In genomic region chr6:160398674-160399271, GRCh38 we compare ENCODE assay signal across 8 cellular contexts. TPM values are rescaled to one million over a fixed set of nuclear protein-coding genes. Genes with fewer than 3 reads are reported as not detected.
DNase-seq lines count a peak whose midpoint lies in the region; ATAC-seq and TF ChIP-seq lines count a peak whose summit lies in the region.

No MANE protein-coding gene starts in this region.

- no peak for TF ChIP-seq EP300 in esophagus muscularis mucosa (IDR thresholded peaks at IDR 0.05)

- H3K9me3 ChIP-seq in GM23248 (ENCODE audit: low read depth) (no peaks in the 10 kb centered on the region), esophagus muscularis mucosa (no peaks in the 10 kb centered on the region)
- no peaks in the 10 kb centered on the region for H3K9me3 ChIP-seq in effector memory CD4-positive, alpha-beta T cell (ENCODE audit: control insufficient read depth, low read length)

- H4K20me1 ChIP-seq in GM23248 (ENCODE audit: insufficient read depth) = no peaks in the 10 kb centered on the region

- no peak overlapping the region for H3K27ac ChIP-seq in GM23248
- no peak overlapping the region for H3K27ac ChIP-seq in effector memory CD4-positive, alpha-beta T cell (ENCODE audit: insufficient read depth, low read length, poor library complexity, severe bottlenecking)
- no peak overlapping the region for H3K27ac ChIP-seq in esophagus muscularis mucosa (replicated peaks in 1 of 4)

- intact Hi-C loops in esophagus muscularis mucosa (cut with DNase I) = no loop called here

- H3K9me2 ChIP-seq in GM23248 (ENCODE audit: insufficient read depth) = no peaks in the 10 kb centered on the region

- no peaks in the 10 kb centered on the region for H3F3A ChIP-seq in GM23248 (ENCODE audit: insufficient read depth)

- 46 to 52% methylated on average over 3 of the region's 3 CpGs for WGBS in GM23248 (ENCODE audit: low coverage in 1 of 2, low lambda C conversion rate in 2 of 2, missing lambda C conversion rate in 2 of 2), 2 experiments
- WGBS in esophagus muscularis mucosa = 86% methylated on average over 3 of the region's 3 CpGs

- peak; percentile 29 for DNase-seq in GM23248
- DNase-seq in kidney tubule cell (ENCODE audit: low spot score) = peak; percentile 15
- DNase-seq in central memory CD4-positive, alpha-beta T cell = no peak
- no peak for DNase-seq in effector memory CD4-positive, alpha-beta T cell
- no peak for DNase-seq in esophagus muscularis mucosa (ENCODE audit: extremely low spot score)
- no peak for DNase-seq in mesenteric fat pad (ENCODE audit: low spot score)

- no peak for TF ChIP-seq POLR2A in esophagus muscularis mucosa (IDR thresholded peaks at IDR 0.05; ENCODE audit: low read depth)

- H3K79me2 ChIP-seq in GM23248 (ENCODE audit: insufficient read depth) = no peaks in the 10 kb centered on the region

- in situ Hi-C loops in GM23248 (cut with MboI) = no loop called here

- TF ChIP-seq CTCF in esophagus muscularis mucosa (IDR thresholded peaks at IDR 0.05) = no peak

- H3K27me3 ChIP-seq in GM23248 (replicated peaks; ENCODE audit: insufficient read depth) = no peaks in the 10 kb centered on the region
- no peaks in the 10 kb centered on the region for H3K27me3 ChIP-seq in effector memory CD4-positive, alpha-beta T cell (replicated peaks; ENCODE audit: control insufficient read depth, insufficient read depth, low read length, poor library complexity, severe bottlenecking)
- H3K27me3 ChIP-seq in esophagus muscularis mucosa = no peaks in the 10 kb centered on the region

- no peak overlapping the region for H3K4me2 ChIP-seq in GM23248 (ENCODE audit: unreplicated experiment)

- no peaks in the 10 kb centered on the region for H3K4me1 ChIP-seq in GM23248 (ENCODE audit: insufficient read depth)
- H3K4me1 ChIP-seq in effector memory CD4-positive, alpha-beta T cell (ENCODE audit: control insufficient read depth, insufficient read depth, low read length, poor library complexity, severe bottlenecking) = no peaks in the 10 kb centered on the region
- peaks cover 0 to 35% (median 14%) of the 10 kb centered on the region in 4 donors for H3K4me1 ChIP-seq in esophagus muscularis mucosa

- no peak overlapping the region for H3K9ac ChIP-seq in GM23248

- ATAC-seq in GM18870 (IDR thresholded peaks at IDR 0.05; ENCODE audit: unreplicated experiment) (peak; percentile 99), HG03565 (IDR thresholded peaks at IDR 0.05; ENCODE audit: unreplicated experiment) (peak; percentile 92)

- no peak overlapping the region for H2AFZ ChIP-seq in GM23248

- no peak overlapping the region for H3K4me3 ChIP-seq in GM23248
- no peak overlapping the region for H3K4me3 ChIP-seq in effector memory CD4-positive, alpha-beta T cell (ENCODE audit: insufficient read depth, low read depth, low read length, poor library complexity, severe bottlenecking)
- no peak overlapping the region for H3K4me3 ChIP-seq in esophagus muscularis mucosa

- H3K36me3 ChIP-seq in GM23248 (ENCODE audit: low read depth) = no peaks in the 10 kb centered on the region
- no peaks in the 10 kb centered on the region for H3K36me3 ChIP-seq in effector memory CD4-positive, alpha-beta T cell (ENCODE audit: control insufficient read depth, insufficient read depth, low read length)
- H3K36me3 ChIP-seq in esophagus muscularis mucosa = no peaks in the 10 kb centered on the region

RNA-seq across cellular contexts. Expression of gene SLC22A3, which starts 50.6 kb away (rescaled TPM):
- total RNA-seq in GM23248 (2014; rRNA removed; shearing (Covaris generic)) = not detected in 2 replicates
- not detected in 2 replicates for polyA plus RNA-seq in GM23248 (2016; fragmentation: Nextera tagmentation; extraction: Ambion mirVana)
- total RNA-seq in esophagus muscularis mucosa (10 to 100 TPM; 16.8 to 20.4 (median 18.9) TPM), mesenteric fat pad (8.6 TPM)

Comparison
In these comparisons a context has a peak if more than half of its experiments do, and no peak if none do; other contexts are left out.
1. DNase-seq: peak in GM23248 (single experiment) and kidney tubule cell (single experiment); none in central memory CD4-positive, alpha-beta T cell (single experiment), effector memory CD4-positive, alpha-beta T cell (0 of 3), esophagus muscularis mucosa (single experiment) and mesenteric fat pad (single experiment).